8 cellular contexts compared by ENCODE assay signal in the genomic region with DNA sequence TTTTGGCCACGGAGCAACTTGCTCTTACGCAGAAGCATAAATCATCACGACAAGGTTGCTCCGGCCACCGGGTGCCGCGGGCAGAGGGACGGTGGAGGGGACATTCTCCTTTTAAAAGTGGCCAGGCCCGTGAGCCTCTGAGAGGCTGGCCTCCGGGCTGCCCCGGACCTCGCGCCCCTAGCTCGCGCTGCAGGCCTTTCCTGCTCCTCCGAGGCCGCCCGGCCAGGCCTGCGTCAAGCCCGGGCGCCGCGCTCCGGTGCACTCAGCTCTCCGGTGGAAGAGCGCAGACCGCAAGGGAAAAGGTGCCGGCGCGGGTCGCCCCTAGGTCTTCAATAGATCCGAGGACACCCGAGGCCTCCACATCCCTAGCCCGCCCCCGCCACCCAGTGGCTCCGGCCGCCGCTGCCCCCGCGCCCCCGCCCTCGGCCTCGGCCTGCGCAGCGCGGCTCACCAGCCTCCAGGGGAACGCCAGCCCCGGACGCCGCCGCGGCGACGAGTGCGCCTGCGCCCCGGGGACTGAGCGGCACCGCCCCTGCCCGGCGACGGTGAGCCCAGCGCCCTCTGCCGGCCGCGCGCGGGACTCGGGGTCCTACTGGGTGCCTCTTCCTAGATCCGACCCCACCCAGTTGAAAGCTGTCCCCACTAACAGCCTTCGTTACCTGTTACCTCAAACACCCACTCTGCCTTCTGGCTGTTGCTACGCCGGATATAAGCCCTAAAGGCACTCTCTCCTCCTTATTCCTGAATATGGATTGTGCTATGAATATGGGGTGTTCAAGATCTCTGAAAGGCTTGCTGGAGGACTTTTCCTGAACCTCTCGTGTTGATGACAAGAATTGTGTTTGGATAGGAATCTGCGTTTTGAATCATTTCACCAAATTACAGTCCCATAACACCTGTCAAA. TPM values are rescaled to one million over a fixed set of nuclear protein-coding genes. Genes with fewer than 3 reads are reported as not detected.
DNase-seq lines count a peak whose midpoint lies in the region; ATAC-seq, FAIRE-seq and TF ChIP-seq lines count a peak whose summit lies in the region.

LYRM9 (minus strand) TSS at position 500 of the 904 bp plus-strand sequence. CDS start 10,671 bp downstream, outside the sequence.

- H3K4me1 ChIP-seq in kidney (ENCODE audit: control insufficient read depth in 1 of 2, insufficient read depth in 1 of 2, low read depth in 1 of 2, low read length in 2 of 2): peaks cover 11 to 30% of the 10 kb centered on the region in 2 donors

- no peaks in the 10 kb centered on the region for H3K36me3 ChIP-seq in kidney (ENCODE audit: control insufficient read depth in 1 of 2, insufficient read depth in 2 of 2, low read length in 2 of 2)

- no peaks in the 10 kb centered on the region for H3K9me3 ChIP-seq in kidney (ENCODE audit: control insufficient read depth in 1 of 2, low read length in 2 of 2)

- intact Hi-C loops in kidney (cut with DNase I): no loop called here

- H3K9ac ChIP-seq in kidney (ENCODE audit: low read length in 2 of 2): peak within 1 kb of the TSS; percentile 72 to 79

- ATAC-seq in GM18873 (IDR thresholded peaks at IDR 0.05; ENCODE audit: low FRiP score, unreplicated experiment) (peak; percentile 59), HG03139 (IDR thresholded peaks at IDR 0.05; ENCODE audit: unreplicated experiment) (peak; percentile 88)
- peak; percentile 96 to 97 for ATAC-seq in activated CD4-positive, CD25-positive, alpha-beta regulatory T cell treated with anti-CD3 and anti-CD28 coated beads, Interleukin-2, amount 50 U/mL, for 24 hours

- peak; percentile 75 for TF ChIP-seq CTCF in AG09309 (IDR thresholded peaks at IDR 0.05; ENCODE audit: control insufficient read depth, insufficient read depth, low read depth, low read length, missing control alignments)
- peak; percentile 66 for TF ChIP-seq CTCF in kidney (IDR thresholded peaks at IDR 0.05; ENCODE audit: borderline replicate concordance, extremely low read depth, insufficient read depth)

- FAIRE-seq in kidney (lab: Jason Lieb, UNC): no peak

- H3K4me3 ChIP-seq in AG09309 (ENCODE audit: control insufficient read depth, low read depth, low read length) (peak within 1 kb of the TSS; percentile 57), kidney (ENCODE audit: low read length in 2 of 2) (peak within 1 kb of the TSS; percentile 50 to 72)

- H3K27ac ChIP-seq in kidney (ENCODE audit: low read depth in 2 of 2, low read length in 2 of 2): peak within 1 kb of the TSS; percentile 59 to 79

- DNase-seq in AG09309 (ENCODE audit: low read depth): peak; percentile 25
- peak; percentile 73 for DNase-seq in NCI-H226
- peak; percentile 84 for DNase-seq in cerebellar cortex (ENCODE audit: low spot score)
- peak; percentile 96 for DNase-seq in kidney
- DNase-seq in stimulated activated CD4-positive, alpha-beta T cell treated with anti-CD3 and anti-CD28 coated beads, Interleukin-15, amount 100 ng/mL, for 24 hours: peak; percentile 95

RNA-seq across cellular contexts. Expression of gene LYRM9, which starts in this region (rescaled TPM):
- 21.7 TPM for total RNA-seq in kidney
- 29.1 TPM for polyA plus RNA-seq in kidney (ENCODE audit: insufficient read depth, low read depth, low replicate concordance)

Comparison
In these comparisons a context has a peak if more than half of its experiments do, and no peak if none do; other contexts are left out.
1. Peak in every context shown above with its lines: DNase-seq, ATAC-seq, H3K4me3 ChIP-seq and H3K27ac ChIP-seq.
2. DNase-seq: peak in every context shown above with its lines; median percentile 96 in kidney; 95 in stimulated activated CD4-positive, alpha-beta T cell treated with anti-CD3 and anti-CD28 coated beads, Interleukin-15, amount 100 ng/mL, for 24 hours; 84 in cerebellar cortex; 73 in NCI-H226; 25 in AG09309.